In the genomic region with DNA sequence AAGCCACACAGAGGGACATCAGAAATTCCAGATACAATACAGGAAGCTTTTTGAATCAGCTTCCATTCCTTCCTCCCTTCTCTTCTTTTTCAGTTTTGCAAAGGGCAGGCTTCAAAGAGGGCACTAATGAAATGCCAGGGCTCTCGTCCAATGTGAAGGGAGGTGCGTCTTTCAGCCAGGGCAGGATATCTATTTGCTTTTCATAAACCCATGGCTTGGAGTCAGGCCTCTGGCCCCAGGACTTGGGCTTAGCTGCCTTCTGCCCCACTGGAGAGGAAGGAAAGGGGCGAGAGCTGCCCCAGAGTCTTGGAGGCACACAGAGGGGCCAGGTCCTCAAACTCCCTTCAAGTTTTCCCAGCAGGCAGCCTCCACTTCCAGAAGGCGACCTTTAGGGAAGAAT, we compare ENCODE assay signal across 12 cellular contexts.
DNase-seq lines count a peak whose midpoint lies in the region; ATAC-seq and TF ChIP-seq lines count a peak whose summit lies in the region.
"Had no signal": no experiment of that assay in that cellular context is flagged by ENCODE, and none has a peak within 500 bp of the region (broad histone marks: within the 10 kb centered on the region; RNA-seq: fewer than 3 reads in every experiment).

No MANE protein-coding gene starts in this region.

- DNase-seq in heart left ventricle (no peak), left cardiac atrium (no peak), DMS53 treated with DMSO at 0.1 percent for 48 hours (lab: John Stamatoyannopoulos, UW; ENCODE audit: unreplicated experiment) (peak; percentile 39), islet precursor cell (peak; percentile 43)
- no peak for DNase-seq in activated naive CD4-positive, alpha-beta T cell treated with Interleukin-2 at 50 U/mL for 16 hours
- DNase-seq in stimulated activated CD4-positive, alpha-beta T cell treated with anti-CD3 and anti-CD28 coated beads, Interleukin-2, amount 100 ng/mL, for 24 hours, result no peak
- DNase-seq: CD4-positive, CD25-positive, alpha-beta regulatory T cell; CD8-positive, alpha-beta memory T cell; COR-L47; DMS79 treated with DMSO at 0.1 percent for 48 hours; HCEC 1CT had no signal

- no peaks in the 10 kb centered on the region for H3K27me3 ChIP-seq in heart left ventricle

- H3K4me3 ChIP-seq in heart left ventricle, result no peak overlapping the region
- H3K4me3 ChIP-seq: GM23338 had no signal

- peaks cover 0 to 3% (median 0%) of the 10 kb centered on the region in 9 donors for H3K36me3 ChIP-seq in heart left ventricle

- WGBS in heart left ventricle, 4 donors, result 76 to 86% (median 82%) methylated on average over 4 of the region's 4 CpGs

- no peak overlapping the region for H3K27ac ChIP-seq in heart left ventricle

- no peak for TF ChIP-seq CTCF in heart left ventricle (IDR thresholded peaks at IDR 0.05)

- ATAC-seq in heart left ventricle, result peak in 3 of 4 donors; percentile 53 to 57 (median 53)
- ATAC-seq in left cardiac atrium, result no peak
- ATAC-seq: GM23338 had no signal

- intact Hi-C loops in heart left ventricle (cut with DNase I), result no loop called here
- intact Hi-C loops in left cardiac atrium (cut with DNase I), result no loop called here

- peaks cover 0 to 19% (median 0%) of the 10 kb centered on the region in 12 donors for H3K9me3 ChIP-seq in heart left ventricle

- TF ChIP-seq POLR2A in heart left ventricle (IDR thresholded peaks at IDR 0.05), result no peak

- peaks cover 0 to 7% (median 0%) of the 10 kb centered on the region in 12 donors for H3K4me1 ChIP-seq in heart left ventricle

Comparison
In these comparisons a context has a peak if more than half of its experiments do, and no peak if none do; other contexts are left out.
1. ATAC-seq: peak in heart left ventricle (3 of 4); none in left cardiac atrium (0 of 2).
2. DNase-seq: peak in DMS53 treated with DMSO at 0.1 percent for 48 hours (single experiment) and islet precursor cell (single experiment); none in heart left ventricle (0 of 5), left cardiac atrium (single experiment), activated naive CD4-positive, alpha-beta T cell treated with Interleukin-2 at 50 U/mL for 16 hours (single experiment) and stimulated activated CD4-positive, alpha-beta T cell treated with anti-CD3 and anti-CD28 coated beads, Interleukin-2, amount 100 ng/mL, for 24 hours (0 of 2).